21 cellular contexts compared by ENCODE assay signal in genomic region chr3:114886945-114887344, GRCh38.
DNase-seq lines count a peak whose midpoint lies in the region; ATAC-seq, FAIRE-seq and TF ChIP-seq lines count a peak whose summit lies in the region.
"Had no signal": no experiment of that assay in that cellular context is flagged by ENCODE, and none has a peak within 500 bp of the region (broad histone marks: within the 10 kb centered on the region; RNA-seq: fewer than 3 reads in every experiment).

No MANE protein-coding gene starts in this region.

- ATAC-seq in HepG2 (peak; percentile 62), right lobe of liver (no peak), GM21825 (IDR thresholded peaks at IDR 0.05; ENCODE audit: unreplicated experiment) (no peak)
- ATAC-seq: A549; CD8-positive, alpha-beta T cell had no signal

- no peaks in the 10 kb centered on the region for H4K20me1 ChIP-seq in HepG2 (ENCODE audit: insufficient read depth, low read length)
- H4K20me1 ChIP-seq: BLaER1 treated with 17β-estradiol and CSF1 and Interleukin-3, amounts not matched to agents 10 nM and 100 nM had no signal

- H3K4me3 ChIP-seq in HepG2 (replicated peaks in 1 of 3; ENCODE audit: insufficient read depth in 1 of 3, low read depth in 2 of 3, low read length in 3 of 3) (no peak overlapping the region), right lobe of liver (no peak overlapping the region)
- H3K4me3 ChIP-seq: A549; BLaER1 treated with 17β-estradiol and CSF1 and Interleukin-3, amounts not matched to agents 10 nM and 100 nM had no signal

- no peak overlapping the region for H3K9ac ChIP-seq in HepG2 (ENCODE audit: insufficient read depth, low read depth, low read length)
- H3K9ac ChIP-seq: BLaER1 treated with 17β-estradiol and CSF1 and Interleukin-3, amounts not matched to agents 10 nM and 100 nM had no signal

- H3K4me1 ChIP-seq in HepG2 (ENCODE audit: insufficient read depth, low read length) (peaks cover 10% of the 10 kb centered on the region), right lobe of liver (peaks cover 0 to 31% (median 13%) of the 10 kb centered on the region in 4 donors)
- H3K4me1 ChIP-seq: A549; BLaER1 treated with 17β-estradiol and CSF1 and Interleukin-3, amounts not matched to agents 10 nM and 100 nM; Caco-2 had no signal

- TF ChIP-seq CTCF in HepG2 (CRISPR knock-in tag; IDR thresholded peaks at IDR 0.05) (no peak), right lobe of liver (IDR thresholded peaks at IDR 0.05) (no peak)

- CTCF ChIA-PET in HepG2 (lab: Yijun Ruan, JAX; ENCODE audit: low intra/inter-chr PET ratio, low total read pairs): no interaction called here

- H3K27ac ChIP-seq in HepG2 (ENCODE audit: extremely low read length, insufficient read depth, low read length) (no peak overlapping the region), right lobe of liver (no peak overlapping the region)
- H3K27ac ChIP-seq: 22Rv1; A549; BLaER1 treated with 17β-estradiol and CSF1 and Interleukin-3, amounts not matched to agents 10 nM and 100 nM; C4-2B had no signal

- TF ChIP-seq RAD21 in HepG2 (CRISPR knock-in tag; IDR thresholded peaks at IDR 0.05): no peak

- H3K9me3 ChIP-seq in HepG2 (ENCODE audit: low read length) (no peaks in the 10 kb centered on the region), right lobe of liver (no peaks in the 10 kb centered on the region)
- H3K9me3 ChIP-seq: A549; BLaER1 treated with 17β-estradiol and CSF1 and Interleukin-3, amounts not matched to agents 10 nM and 100 nM; Caco-2 had no signal

- WGBS in HepG2 (ENCODE audit: low lambda C conversion rate): 68% methylated on average over 3 of the region's 3 CpGs
- WGBS in right lobe of liver (ENCODE audit: insufficient coverage, low coverage, low lambda C conversion rate, missing lambda C conversion rate): 89% methylated on average over 3 of the region's 3 CpGs

- in situ Hi-C loops in HepG2 (cut with HindIII; ENCODE audit: extremely low pct_ligation_motif_present, low pct_unique_long_range_greater_than_20kb): no loop called here

- no peak for FAIRE-seq in HepG2 (lab: Jason Lieb, UNC)
- FAIRE-seq: A549, D721Med, G401.6, GM12891, GM19239 had no signal

- H3K4me2 ChIP-seq in HepG2 (ENCODE audit: low read depth, low read length): no peak overlapping the region
- H3K4me2 ChIP-seq: A549; BLaER1 treated with 17β-estradiol and CSF1 and Interleukin-3, amounts not matched to agents 10 nM and 100 nM had no signal

- H3K36me3 ChIP-seq in HepG2 (replicated peaks in 1 of 2; ENCODE audit: control insufficient read depth in 1 of 2, insufficient read depth in 2 of 2, low read length in 2 of 2) (no peaks in the 10 kb centered on the region), right lobe of liver (no peaks in the 10 kb centered on the region)
- H3K36me3 ChIP-seq: BLaER1 treated with 17β-estradiol and CSF1 and Interleukin-3, amounts not matched to agents 10 nM and 100 nM had no signal

- TF ChIP-seq POLR2A in HepG2 (IDR thresholded peaks at IDR 0.05; ENCODE audit: insufficient read depth in 1 of 2, low read depth in 2 of 2, low read length in 2 of 2): no peak
- TF ChIP-seq POLR2A in right lobe of liver (IDR thresholded peaks at IDR 0.05): no peak

- intact Hi-C loops in HepG2 (cut with micrococcal nuclease; ENCODE audit: unreplicated experiment): no loop called here
- intact Hi-C loops in right lobe of liver (cut with DNase I): no loop called here

- peak; percentile 6 for DNase-seq in HepG2 (ENCODE audit: low spot score)
- no peak for DNase-seq in right lobe of liver
- peak; percentile 26 for DNase-seq in left kidney (ENCODE audit: low read depth, low spot score)
- DNase-seq in renal cortical epithelial cell (ENCODE audit: low read depth): peak; percentile 58
- no peak for DNase-seq in kidney glomerular epithelial cell (lab: John Stamatoyannopoulos, UW)
- DNase-seq: AML-193; Caco-2; Calu3; CD4-positive, alpha-beta T cell; CD8-positive, alpha-beta T cell; DMS79 treated with DMSO at 0.1 percent for 48 hours; GF-D8 had no signal

- H3K27me3 ChIP-seq in HepG2 (ENCODE audit: control insufficient read depth in 1 of 2, insufficient read depth in 2 of 2, low read length in 2 of 2) (no peaks in the 10 kb centered on the region), right lobe of liver (no peaks in the 10 kb centered on the region)
- H3K27me3 ChIP-seq: BLaER1 treated with 17β-estradiol and CSF1 and Interleukin-3, amounts not matched to agents 10 nM and 100 nM had no signal

- no peak for TF ChIP-seq EP300 in HepG2 (IDR thresholded peaks at IDR 0.05; ENCODE audit: low read depth in 2 of 2, low read length in 2 of 2)
- TF ChIP-seq EP300 in HepG2 (CRISPR knock-in tag; IDR thresholded peaks at IDR 0.05; ENCODE audit: borderline replicate concordance): no peak

- BruUV-seq in HepG2 (replicated peaks; lab: Mats Ljungman, UMichigan): no TSS peak

- no peaks in the 10 kb centered on the region for H3K79me2 ChIP-seq in HepG2 (ENCODE audit: insufficient read depth, low read length)

- POLR2A ChIA-PET in HepG2 (lab: Yijun Ruan, JAX): no interaction called here

- no peak overlapping the region for H2AFZ ChIP-seq in HepG2 (ENCODE audit: low read length)

TF ChIP-seq in HepG2, 621 proteins besides CTCF, POLR2A, EP300 and RAD21:
- TF ChIP-seq CCAR2 (optimal IDR thresholded peaks at IDR 0.05; ENCODE audit: low read depth, low read length) (no peak), ZBTB33 (CRISPR knock-in tag; IDR thresholded peaks at IDR 0.05) (no peak), HDAC2 (CRISPR knock-in tag; IDR thresholded peaks at IDR 0.05) (no peak), ZNF543 (CRISPR knock-in tag; IDR thresholded peaks at IDR 0.05) (no peak)
TF ChIP-seq in HepG2: peak in this region for 0.

Comparison
In these comparisons a context has a peak if more than half of its experiments do, and no peak if none do; other contexts are left out.
1. DNase-seq: peak in HepG2 (single experiment), left kidney (single experiment) and renal cortical epithelial cell (single experiment); none in right lobe of liver (0 of 3) and kidney glomerular epithelial cell (single experiment).